9 cellular contexts compared by ENCODE assay signal in genomic region chr2:46780801-46781445, GRCh38.
DNase-seq lines count a peak whose midpoint lies in the region; ATAC-seq and TF ChIP-seq lines count a peak whose summit lies in the region.
"Had no signal": no experiment of that assay in that cellular context is flagged by ENCODE, and none has a peak within 500 bp of the region (broad histone marks: within the 10 kb centered on the region; RNA-seq: fewer than 3 reads in every experiment).

No MANE protein-coding gene starts in this region.

- no peak overlapping the region for H3K9ac ChIP-seq in NT2/D1 (ENCODE audit: insufficient read length, low read depth)
- no peak overlapping the region for H3K9ac ChIP-seq in PC-3 (ENCODE audit: low read length)

- no TSS peak for BruUV-seq in PC-3 (replicated peaks; lab: Mats Ljungman, UMichigan)

- H3K27me3 ChIP-seq in NT2/D1 (ENCODE audit: insufficient read depth, insufficient read length) (no peaks in the 10 kb centered on the region), prostate gland (replicated peaks; ENCODE audit: insufficient read depth) (no peaks in the 10 kb centered on the region), PC-3 (ENCODE audit: low read length) (no peaks in the 10 kb centered on the region)

- TF ChIP-seq CTCF in fibroblast of the aortic adventitia (IDR thresholded peaks at IDR 0.05; ENCODE audit: insufficient read depth, low read length) (no peak), prostate gland (IDR thresholded peaks at IDR 0.05) (peak in 1 of 4 experiments; percentile 24), PC-3 (conservative IDR thresholded peaks at IDR 0.05; ENCODE audit: low read depth, low read length) (no peak; the same call in 1 of the 2 replicates)

- intact Hi-C loops in prostate gland (cut with DNase I) (no loop called here), PC-3 (cut with micrococcal nuclease) (no loop called here)

- H3K4me3 ChIP-seq in NT2/D1 (ENCODE audit: insufficient read length, low read depth), result no peak overlapping the region
- no peak overlapping the region for H3K4me3 ChIP-seq in fibroblast of the aortic adventitia (ENCODE audit: low read depth, low read length)
- no peak overlapping the region for H3K4me3 ChIP-seq in prostate gland
- no peak overlapping the region for H3K4me3 ChIP-seq in PC-3 (ENCODE audit: low read length)

- TF ChIP-seq POLR2A in prostate gland (IDR thresholded peaks at IDR 0.05), result no peak

- H3K36me3 ChIP-seq in NT2/D1 (ENCODE audit: insufficient read depth, insufficient read length, low read length) (no peaks in the 10 kb centered on the region), prostate gland (no peaks in the 10 kb centered on the region), PC-3 (ENCODE audit: low read depth, low read length) (no peaks in the 10 kb centered on the region)

- no peaks in the 10 kb centered on the region for H4K20me1 ChIP-seq in PC-3 (ENCODE audit: low read length)

- ATAC-seq in HG02798 (IDR thresholded peaks at IDR 0.05; ENCODE audit: poor library complexity, unreplicated experiment) (no peak), PC-3 (no peak)

- H3K9me2 ChIP-seq in PC-3 (replicated peaks; ENCODE audit: low read length), result no peaks in the 10 kb centered on the region

- H2AFZ ChIP-seq in PC-3 (ENCODE audit: low read length), result no peak overlapping the region

- H3F3A ChIP-seq in PC-3 (ENCODE audit: low read length, unreplicated experiment), result no peaks in the 10 kb centered on the region

- CTCF ChIA-PET in PC-3 (lab: Charles Lee), result no interaction called here

- WGBS in prostate gland, result 21% methylated on average over 15 of the region's 15 CpGs

- peak overlapping the region; percentile 14 to 55 for H3K27ac ChIP-seq in prostate gland
- no peak overlapping the region for H3K27ac ChIP-seq in PC-3 (ENCODE audit: low read length)

- no peak overlapping the region for H3K4me2 ChIP-seq in PC-3 (ENCODE audit: low read length)

- peak; percentile 84 for DNase-seq in GM04504 (ENCODE audit: low read depth)
- peak; percentile 8 for DNase-seq in NT2/D1 (ENCODE audit: low read depth, low spot score)
- peak; percentile 84 for DNase-seq in fibroblast of the aortic adventitia (ENCODE audit: low read depth)
- no peak for DNase-seq in prostate gland (ENCODE audit: low spot score)
- no peak for DNase-seq in PC-3
- no peak for DNase-seq in amniotic stem cell (lab: John Stamatoyannopoulos, UW)
- DNase-seq in stimulated activated naive CD4-positive, alpha-beta T cell treated with Interleukin-2 at 50 U/mL for 16 hours (lab: John Stamatoyannopoulos, UW), result no peak
- DNase-seq: KG1 had no signal

- H3K4me1 ChIP-seq in NT2/D1 (ENCODE audit: insufficient read depth, insufficient read length) (no peaks in the 10 kb centered on the region), prostate gland (replicated peaks) (peaks cover 7% of the 10 kb centered on the region), PC-3 (ENCODE audit: insufficient read depth, low read length) (peaks cover 29% of the 10 kb centered on the region)

- H3K79me2 ChIP-seq in PC-3 (ENCODE audit: low read length), result no peaks in the 10 kb centered on the region

- POLR2A ChIA-PET in PC-3 (lab: Charles Lee; ENCODE audit: unreplicated experiment), result interaction anchor here (0.6 kb wide), 1 partner anchor 124 kb away, joined by 3 read pairs; no protein-coding TSS in a partner anchor

- H3K9me3 ChIP-seq in NT2/D1 (ENCODE audit: insufficient read depth, low read length), result no peaks in the 10 kb centered on the region
- H3K9me3 ChIP-seq in prostate gland, result no peaks in the 10 kb centered on the region
- H3K9me3 ChIP-seq in PC-3 (ENCODE audit: low read length), result no peaks in the 10 kb centered on the region

Comparison
In these comparisons a context has a peak if more than half of its experiments do, and no peak if none do; other contexts are left out.
1. DNase-seq: peak in GM04504 (single experiment), NT2/D1 (single experiment) and fibroblast of the aortic adventitia (single experiment); none in prostate gland (single experiment), PC-3 (single experiment), amniotic stem cell (single experiment) and stimulated activated naive CD4-positive, alpha-beta T cell treated with Interleukin-2 at 50 U/mL for 16 hours (single experiment).